Comparison of ENCODE assay signal across 1 cellular context in the genomic region with DNA sequence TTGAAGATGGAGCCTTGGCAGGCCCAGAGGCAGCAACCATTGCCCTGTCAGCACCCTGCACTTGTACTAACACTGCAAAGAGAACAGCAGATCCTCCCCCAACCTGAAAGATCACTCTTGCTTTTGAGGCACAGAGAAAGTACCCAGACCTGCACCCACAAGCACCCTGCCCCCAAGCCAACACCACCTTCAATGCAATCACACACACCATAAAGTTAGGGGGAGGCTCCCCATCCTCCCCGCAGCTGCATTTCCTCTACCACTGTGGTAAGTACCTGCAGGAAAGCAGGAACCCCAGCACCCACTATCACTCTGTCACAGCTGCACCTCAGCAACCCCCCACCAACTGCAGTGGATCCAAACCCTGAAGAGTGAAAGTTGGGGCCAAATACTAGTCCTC.
TF ChIP-seq lines count a peak whose summit lies in the region.

No MANE protein-coding gene starts in this region.

TF ChIP-seq in H1, 55 proteins besides CTCF, POLR2A, EP300 and RAD21:
- TF ChIP-seq, protein P1, sequence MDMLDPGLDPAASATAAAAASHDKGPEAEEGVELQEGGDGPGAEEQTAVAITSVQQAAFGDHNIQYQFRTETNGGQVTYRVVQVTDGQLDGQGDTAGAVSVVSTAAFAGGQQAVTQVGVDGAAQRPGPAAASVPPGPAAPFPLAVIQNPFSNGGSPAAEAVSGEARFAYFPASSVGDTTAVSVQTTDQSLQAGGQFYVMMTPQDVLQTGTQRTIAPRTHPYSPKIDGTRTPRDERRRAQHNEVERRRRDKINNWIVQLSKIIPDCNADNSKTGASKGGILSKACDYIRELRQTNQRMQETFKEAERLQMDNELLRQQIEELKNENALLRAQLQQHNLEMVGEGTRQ (IDR thresholded peaks at IDR 0.05; ENCODE audit: low read length): no peak
- TF ChIP-seq SIX5 (IDR thresholded peaks at IDR 0.05; ENCODE audit: low read depth, low read length) (no peak), SAP30 (IDR thresholded peaks at IDR 0.05; ENCODE audit: insufficient read depth, insufficient replicate concordance, low read length) (no peak), BCL11A (IDR thresholded peaks at IDR 0.05; ENCODE audit: low read depth in 2 of 2, low read length in 2 of 2) (no peak), CHD2 (IDR thresholded peaks at IDR 0.05; ENCODE audit: low read length) (no peak), SIN3A (conservative IDR thresholded peaks at IDR 0.05 in 1 of 2, IDR thresholded peaks at IDR 0.05 in 1 of 2; ENCODE audit: low read depth in 1 of 2, low read length in 2 of 2) (no peak), GABPA (IDR thresholded peaks at IDR 0.05; ENCODE audit: borderline replicate concordance, insufficient read depth, low read length) (no peak), RNF2 (IDR thresholded peaks at IDR 0.05; ENCODE audit: borderline replicate concordance, low read depth, low read length, missing control alignments, poor library complexity, severe bottlenecking) (no peak), TEAD4 (IDR thresholded peaks at IDR 0.05; ENCODE audit: low read depth, low read length) (no peak), TAF7 (optimal IDR thresholded peaks at IDR 0.05; ENCODE audit: borderline replicate concordance, low read depth, low read length) (no peak), NANOG (IDR thresholded peaks at IDR 0.05; ENCODE audit: insufficient read depth, low read depth, low read length, poor library complexity, severe bottlenecking) (no peak), SUZ12 (IDR thresholded peaks at IDR 0.05; ENCODE audit: low read length) (no peak), CTBP2 (IDR thresholded peaks at IDR 0.05; ENCODE audit: borderline replicate concordance, insufficient read depth, insufficient read length, low read length) (no peak), SRF (IDR thresholded peaks at IDR 0.05; ENCODE audit: low read depth, low read length) (no peak), ZNF274 (IDR thresholded peaks at IDR 0.05; ENCODE audit: borderline replicate concordance, extremely low read depth, low read length) (no peak), CREB1 (IDR thresholded peaks at IDR 0.05) (no peak)
- TF ChIP-seq, protein P2, sequence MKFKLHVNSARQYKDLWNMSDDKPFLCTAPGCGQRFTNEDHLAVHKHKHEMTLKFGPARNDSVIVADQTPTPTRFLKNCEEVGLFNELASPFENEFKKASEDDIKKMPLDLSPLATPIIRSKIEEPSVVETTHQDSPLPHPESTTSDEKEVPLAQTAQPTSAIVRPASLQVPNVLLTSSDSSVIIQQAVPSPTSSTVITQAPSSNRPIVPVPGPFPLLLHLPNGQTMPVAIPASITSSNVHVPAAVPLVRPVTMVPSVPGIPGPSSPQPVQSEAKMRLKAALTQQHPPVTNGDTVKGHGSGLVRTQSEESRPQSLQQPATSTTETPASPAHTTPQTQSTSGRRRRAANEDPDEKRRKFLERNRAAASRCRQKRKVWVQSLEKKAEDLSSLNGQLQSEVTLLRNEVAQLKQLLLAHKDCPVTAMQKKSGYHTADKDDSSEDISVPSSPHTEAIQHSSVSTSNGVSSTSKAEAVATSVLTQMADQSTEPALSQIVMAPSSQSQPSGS (IDR thresholded peaks at IDR 0.05; ENCODE audit: low read length): no peak
- TF ChIP-seq, protein P3, sequence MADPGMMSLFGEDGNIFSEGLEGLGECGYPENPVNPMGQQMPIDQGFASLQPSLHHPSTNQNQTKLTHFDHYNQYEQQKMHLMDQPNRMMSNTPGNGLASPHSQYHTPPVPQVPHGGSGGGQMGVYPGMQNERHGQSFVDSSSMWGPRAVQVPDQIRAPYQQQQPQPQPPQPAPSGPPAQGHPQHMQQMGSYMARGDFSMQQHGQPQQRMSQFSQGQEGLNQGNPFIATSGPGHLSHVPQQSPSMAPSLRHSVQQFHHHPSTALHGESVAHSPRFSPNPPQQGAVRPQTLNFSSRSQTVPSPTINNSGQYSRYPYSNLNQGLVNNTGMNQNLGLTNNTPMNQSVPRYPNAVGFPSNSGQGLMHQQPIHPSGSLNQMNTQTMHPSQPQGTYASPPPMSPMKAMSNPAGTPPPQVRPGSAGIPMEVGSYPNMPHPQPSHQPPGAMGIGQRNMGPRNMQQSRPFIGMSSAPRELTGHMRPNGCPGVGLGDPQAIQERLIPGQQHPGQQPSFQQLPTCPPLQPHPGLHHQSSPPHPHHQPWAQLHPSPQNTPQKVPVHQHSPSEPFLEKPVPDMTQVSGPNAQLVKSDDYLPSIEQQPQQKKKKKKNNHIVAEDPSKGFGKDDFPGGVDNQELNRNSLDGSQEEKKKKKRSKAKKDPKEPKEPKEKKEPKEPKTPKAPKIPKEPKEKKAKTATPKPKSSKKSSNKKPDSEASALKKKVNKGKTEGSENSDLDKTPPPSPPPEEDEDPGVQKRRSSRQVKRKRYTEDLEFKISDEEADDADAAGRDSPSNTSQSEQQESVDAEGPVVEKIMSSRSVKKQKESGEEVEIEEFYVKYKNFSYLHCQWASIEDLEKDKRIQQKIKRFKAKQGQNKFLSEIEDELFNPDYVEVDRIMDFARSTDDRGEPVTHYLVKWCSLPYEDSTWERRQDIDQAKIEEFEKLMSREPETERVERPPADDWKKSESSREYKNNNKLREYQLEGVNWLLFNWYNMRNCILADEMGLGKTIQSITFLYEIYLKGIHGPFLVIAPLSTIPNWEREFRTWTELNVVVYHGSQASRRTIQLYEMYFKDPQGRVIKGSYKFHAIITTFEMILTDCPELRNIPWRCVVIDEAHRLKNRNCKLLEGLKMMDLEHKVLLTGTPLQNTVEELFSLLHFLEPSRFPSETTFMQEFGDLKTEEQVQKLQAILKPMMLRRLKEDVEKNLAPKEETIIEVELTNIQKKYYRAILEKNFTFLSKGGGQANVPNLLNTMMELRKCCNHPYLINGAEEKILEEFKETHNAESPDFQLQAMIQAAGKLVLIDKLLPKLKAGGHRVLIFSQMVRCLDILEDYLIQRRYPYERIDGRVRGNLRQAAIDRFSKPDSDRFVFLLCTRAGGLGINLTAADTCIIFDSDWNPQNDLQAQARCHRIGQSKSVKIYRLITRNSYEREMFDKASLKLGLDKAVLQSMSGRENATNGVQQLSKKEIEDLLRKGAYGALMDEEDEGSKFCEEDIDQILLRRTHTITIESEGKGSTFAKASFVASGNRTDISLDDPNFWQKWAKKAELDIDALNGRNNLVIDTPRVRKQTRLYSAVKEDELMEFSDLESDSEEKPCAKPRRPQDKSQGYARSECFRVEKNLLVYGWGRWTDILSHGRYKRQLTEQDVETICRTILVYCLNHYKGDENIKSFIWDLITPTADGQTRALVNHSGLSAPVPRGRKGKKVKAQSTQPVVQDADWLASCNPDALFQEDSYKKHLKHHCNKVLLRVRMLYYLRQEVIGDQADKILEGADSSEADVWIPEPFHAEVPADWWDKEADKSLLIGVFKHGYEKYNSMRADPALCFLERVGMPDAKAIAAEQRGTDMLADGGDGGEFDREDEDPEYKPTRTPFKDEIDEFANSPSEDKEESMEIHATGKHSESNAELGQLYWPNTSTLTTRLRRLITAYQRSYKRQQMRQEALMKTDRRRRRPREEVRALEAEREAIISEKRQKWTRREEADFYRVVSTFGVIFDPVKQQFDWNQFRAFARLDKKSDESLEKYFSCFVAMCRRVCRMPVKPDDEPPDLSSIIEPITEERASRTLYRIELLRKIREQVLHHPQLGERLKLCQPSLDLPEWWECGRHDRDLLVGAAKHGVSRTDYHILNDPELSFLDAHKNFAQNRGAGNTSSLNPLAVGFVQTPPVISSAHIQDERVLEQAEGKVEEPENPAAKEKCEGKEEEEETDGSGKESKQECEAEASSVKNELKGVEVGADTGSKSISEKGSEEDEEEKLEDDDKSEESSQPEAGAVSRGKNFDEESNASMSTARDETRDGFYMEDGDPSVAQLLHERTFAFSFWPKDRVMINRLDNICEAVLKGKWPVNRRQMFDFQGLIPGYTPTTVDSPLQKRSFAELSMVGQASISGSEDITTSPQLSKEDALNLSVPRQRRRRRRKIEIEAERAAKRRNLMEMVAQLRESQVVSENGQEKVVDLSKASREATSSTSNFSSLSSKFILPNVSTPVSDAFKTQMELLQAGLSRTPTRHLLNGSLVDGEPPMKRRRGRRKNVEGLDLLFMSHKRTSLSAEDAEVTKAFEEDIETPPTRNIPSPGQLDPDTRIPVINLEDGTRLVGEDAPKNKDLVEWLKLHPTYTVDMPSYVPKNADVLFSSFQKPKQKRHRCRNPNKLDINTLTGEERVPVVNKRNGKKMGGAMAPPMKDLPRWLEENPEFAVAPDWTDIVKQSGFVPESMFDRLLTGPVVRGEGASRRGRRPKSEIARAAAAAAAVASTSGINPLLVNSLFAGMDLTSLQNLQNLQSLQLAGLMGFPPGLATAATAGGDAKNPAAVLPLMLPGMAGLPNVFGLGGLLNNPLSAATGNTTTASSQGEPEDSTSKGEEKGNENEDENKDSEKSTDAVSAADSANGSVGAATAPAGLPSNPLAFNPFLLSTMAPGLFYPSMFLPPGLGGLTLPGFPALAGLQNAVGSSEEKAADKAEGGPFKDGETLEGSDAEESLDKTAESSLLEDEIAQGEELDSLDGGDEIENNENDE (IDR thresholded peaks at IDR 0.05; ENCODE audit: insufficient replicate concordance, low read length): no peak
- TF ChIP-seq, protein P4, sequence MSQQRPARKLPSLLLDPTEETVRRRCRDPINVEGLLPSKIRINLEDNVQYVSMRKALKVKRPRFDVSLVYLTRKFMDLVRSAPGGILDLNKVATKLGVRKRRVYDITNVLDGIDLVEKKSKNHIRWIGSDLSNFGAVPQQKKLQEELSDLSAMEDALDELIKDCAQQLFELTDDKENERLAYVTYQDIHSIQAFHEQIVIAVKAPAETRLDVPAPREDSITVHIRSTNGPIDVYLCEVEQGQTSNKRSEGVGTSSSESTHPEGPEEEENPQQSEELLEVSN (IDR thresholded peaks at IDR 0.05): no peak
